ENCODE assay signal across 1 cellular context in genomic region chr3:177146646-177147045, GRCh38.
TF ChIP-seq lines count a peak whose summit lies in the region.

No MANE protein-coding gene starts in this region.

TF ChIP-seq in SK-N-SH, 30 proteins besides CTCF, POLR2A, EP300 and RAD21 (continued from another document):
- TF ChIP-seq ZBTB33 (IDR thresholded peaks at IDR 0.05; ENCODE audit: borderline replicate concordance, low read depth) (no peak), PBX3 (IDR thresholded peaks at IDR 0.05) (peak; percentile 32; the same call in 1 of the 2 replicates), REST (IDR thresholded peaks at IDR 0.05; ENCODE audit: low read depth, low read length) (no peak), TCF12 (IDR thresholded peaks at IDR 0.05) (peak; percentile 41; the same call in 1 of the 2 replicates), JUND (IDR thresholded peaks at IDR 0.05) (peak; percentile 57), FOSL2 (IDR thresholded peaks at IDR 0.05; ENCODE audit: borderline replicate concordance, low read depth) (peak; percentile 56; the same call in 1 of the 2 replicates), RXRA (IDR thresholded peaks at IDR 0.05; ENCODE audit: borderline replicate concordance, low read depth) (no peak)
